ENCODE assay signal across 9 cellular contexts in genomic region chr2:64819371-64819770, GRCh38.
DNase-seq lines count a peak whose midpoint lies in the region; ATAC-seq lines count a peak whose summit lies in the region.
"Had no signal": no experiment of that assay in that cellular context is flagged by ENCODE, and none has a peak within 500 bp of the region (broad histone marks: within the 10 kb centered on the region; RNA-seq: fewer than 3 reads in every experiment).

No MANE protein-coding gene starts in this region.

- no peaks in the 10 kb centered on the region for H3K36me3 Mint-ChIP-seq in activated CD4-positive, alpha-beta T cell treated with anti-CD3 and anti-CD28 coated beads, Interleukin-2, amount 10 ng/mL, durations not matched to agents 24 days and 14 days (ENCODE audit: low read depth)
- no peaks in the 10 kb centered on the region for H3K36me3 Mint-ChIP-seq in activated naive CD8-positive, alpha-beta T cell
- peaks cover 5% of the 10 kb centered on the region in 2 donors for H3K36me3 Mint-ChIP-seq in stimulated activated naive B cell treated with anti-CD40 and anti-IgM and Interleukin-4, amounts not matched to agents 10 μg/mL and 1 μg/mL and 100 μg/mL, for 72 hours

- H3K4me1 Mint-ChIP-seq in activated CD4-positive, alpha-beta T cell treated with anti-CD3 and anti-CD28 coated beads, Interleukin-2, amount 10 ng/mL, durations not matched to agents 24 days and 14 days = peaks cover 23% of the 10 kb centered on the region
- H3K4me1 Mint-ChIP-seq in activated naive CD8-positive, alpha-beta T cell (ENCODE audit: low read depth) = peaks cover 39% of the 10 kb centered on the region
- peaks cover 19 to 39% of the 10 kb centered on the region in 2 donors for H3K4me1 Mint-ChIP-seq in stimulated activated naive B cell treated with anti-CD40 and anti-IgM and Interleukin-4, amounts not matched to agents 10 μg/mL and 1 μg/mL and 100 μg/mL, for 72 hours

- peak overlapping the region; percentile 65 for H3K4me3 Mint-ChIP-seq in activated CD4-positive, alpha-beta T cell treated with anti-CD3 and anti-CD28 coated beads, Interleukin-2, amount 10 ng/mL, durations not matched to agents 24 days and 14 days
- H3K4me3 Mint-ChIP-seq in activated naive CD8-positive, alpha-beta T cell = peak overlapping the region; percentile 75
- H3K4me3 Mint-ChIP-seq in stimulated activated naive B cell treated with anti-CD40 and anti-IgM and Interleukin-4, amounts not matched to agents 10 μg/mL and 1 μg/mL and 100 μg/mL, for 72 hours = peak overlapping the region; percentile 47 to 57

- no peaks in the 10 kb centered on the region for H3K27me3 Mint-ChIP-seq in activated CD4-positive, alpha-beta T cell treated with anti-CD3 and anti-CD28 coated beads, Interleukin-2, amount 10 ng/mL, durations not matched to agents 24 days and 14 days
- H3K27me3 Mint-ChIP-seq in activated naive CD8-positive, alpha-beta T cell = no peaks in the 10 kb centered on the region
- no peaks in the 10 kb centered on the region for H3K27me3 Mint-ChIP-seq in stimulated activated naive B cell treated with anti-CD40 and anti-IgM and Interleukin-4, amounts not matched to agents 10 μg/mL and 1 μg/mL and 100 μg/mL, for 72 hours

- peak overlapping the region; percentile 82 for H3K27ac Mint-ChIP-seq in activated CD4-positive, alpha-beta T cell treated with anti-CD3 and anti-CD28 coated beads, Interleukin-2, amount 10 ng/mL, durations not matched to agents 24 days and 14 days
- H3K27ac Mint-ChIP-seq in activated naive CD8-positive, alpha-beta T cell = peak overlapping the region; percentile 98
- peak overlapping the region; percentile 89 for H3K27ac Mint-ChIP-seq in stimulated activated naive B cell treated with anti-CD40 and anti-IgM and Interleukin-4, amounts not matched to agents 10 μg/mL and 1 μg/mL and 100 μg/mL, for 72 hours

- intact Hi-C loops in activated CD4-positive, alpha-beta T cell treated with anti-CD3 and anti-CD28 coated beads, Interleukin-2, amount 10 ng/mL, durations not matched to agents 24 days and 14 days (cut with micrococcal nuclease) = loop anchor here (1.0 kb wide), 1 partner anchor 68 kb away; no protein-coding TSS in a partner anchor
- intact Hi-C loops in left ventricle myocardium superior (cut with micrococcal nuclease) = no loop called here

- ATAC-seq in HG03039 (IDR thresholded peaks at IDR 0.05; ENCODE audit: unreplicated experiment) = peak; percentile 28
- peak; percentile 58 to 70 for ATAC-seq in stimulated activated naive B cell treated with anti-CD40 and anti-IgM and Interleukin-4, amounts not matched to agents 10 μg/mL and 1 μg/mL and 100 μg/mL, for 72 hours (replicated peaks)
- no peak for ATAC-seq in left ventricle myocardium superior

- peaks cover 4% of the 10 kb centered on the region for H3K9me3 Mint-ChIP-seq in activated CD4-positive, alpha-beta T cell treated with anti-CD3 and anti-CD28 coated beads, Interleukin-2, amount 10 ng/mL, durations not matched to agents 24 days and 14 days
- peaks cover 3% of the 10 kb centered on the region for H3K9me3 Mint-ChIP-seq in activated naive CD8-positive, alpha-beta T cell (ENCODE audit: low read depth)
- H3K9me3 Mint-ChIP-seq in stimulated activated naive B cell treated with anti-CD40 and anti-IgM and Interleukin-4, amounts not matched to agents 10 μg/mL and 1 μg/mL and 100 μg/mL, for 72 hours = no peaks in the 10 kb centered on the region

- DNase-seq in activated CD4-positive, alpha-beta T cell treated with anti-CD3 and anti-CD28 coated beads, Interleukin-2, amount 10 ng/mL, durations not matched to agents 24 days and 14 days = no peak
- no peak for DNase-seq in activated CD4-positive, alpha-beta T cell treated with anti-CD3 and anti-CD28 coated beads, Interleukin-2, amount 50 U/mL, for 1 hour
- DNase-seq in stimulated activated naive B cell treated with anti-CD40 and anti-IgM and Interleukin-4, amounts not matched to agents 10 μg/mL and 1 μg/mL and 100 μg/mL, for 72 hours = no peak
- no peak for DNase-seq in stimulated activated CD4-positive, alpha-beta T cell treated with anti-CD3 and anti-CD28 coated beads, Interleukin-1b, Interleukin-23, amount 100 ng/mL, for 48 hours
- DNase-seq in OCI-M1 (lab: John Stamatoyannopoulos, UW) (no peak), left ventricle myocardium superior (no peak)
- DNase-seq: ACHN had no signal
